In the genomic region with DNA sequence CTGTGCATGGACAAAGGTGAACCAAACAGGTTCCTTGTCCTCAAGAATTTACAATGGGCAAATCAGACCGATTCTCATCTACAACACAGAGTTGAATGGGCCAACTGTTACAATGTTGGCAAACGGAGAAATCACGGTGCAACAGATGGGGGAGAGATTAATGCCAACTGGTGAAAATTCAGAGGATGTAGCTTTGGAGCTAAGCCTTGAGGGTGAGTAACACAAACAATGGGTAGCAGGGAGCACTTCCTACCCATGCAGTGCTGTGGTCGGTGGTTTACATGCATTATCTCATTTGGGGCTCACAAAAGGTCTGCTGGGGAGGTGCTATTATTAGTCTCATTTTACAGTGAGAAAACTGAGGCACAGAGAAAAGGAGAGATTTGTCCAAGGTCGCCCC, we compare ENCODE assay signal across 9 cellular contexts. TPM values are rescaled to one million over a fixed set of nuclear protein-coding genes. Genes with fewer than 3 reads are reported as not detected.
A peak's percentile ranks its signal among the peaks of the same experiment; 100 is the strongest.
DNase-seq lines count a peak whose midpoint lies in the region; ATAC-seq and TF ChIP-seq lines count a peak whose summit lies in the region.
"Had no signal": no experiment of that assay in that cellular context is flagged by ENCODE, and none has a peak within 500 bp of the region (broad histone marks: within the 10 kb centered on the region; RNA-seq: fewer than 3 reads in every experiment).

No MANE protein-coding gene starts in this region.

- no peak overlapping the region for H3K27ac ChIP-seq in DND-41 (ENCODE audit: low read length)
- H3K27ac ChIP-seq in tibial artery = no peak overlapping the region

- no peak overlapping the region for H3K4me3 ChIP-seq in DND-41 (ENCODE audit: low read depth in 1 of 2, low read length in 2 of 2)
- no peak overlapping the region for H3K4me3 ChIP-seq in tibial artery

- peaks cover under 1% of the 10 kb centered on the region for H3K27me3 Mint-ChIP-seq in activated CD4-positive, alpha-beta memory T cell treated with anti-CD3 and anti-CD28 coated beads, Interleukin-2, amount 10 ng/mL, durations not matched to agents 7 days and 5 days
- peaks cover 0 to under 1% (median 0%) of the 10 kb centered on the region in 5 donors for H3K27me3 Mint-ChIP-seq in naive thymus-derived CD8-positive, alpha-beta T cell

- H3K36me3 ChIP-seq in DND-41 (ENCODE audit: insufficient read depth, low read length) = no peaks in the 10 kb centered on the region
- H3K36me3 ChIP-seq in tibial artery = no peaks in the 10 kb centered on the region

- H3K4me1 ChIP-seq in DND-41 (ENCODE audit: insufficient read depth, low read length) (peaks cover 9% of the 10 kb centered on the region), tibial artery (peaks cover 0 to 16% (median 10%) of the 10 kb centered on the region in 4 donors)

- TF ChIP-seq CTCF in DND-41 (IDR thresholded peaks at IDR 0.05; ENCODE audit: borderline replicate concordance, extremely low read depth, low read length, poor library complexity, severe bottlenecking) (no peak), tibial artery (IDR thresholded peaks at IDR 0.05) (no peak)

- ATAC-seq in DND-41 (ENCODE audit: insufficient read depth, low read depth) (peak; percentile 45; the same call in 1 of the 3 replicates), HG02885 (IDR thresholded peaks at IDR 0.05; ENCODE audit: poor library complexity, unreplicated experiment) (no peak)
- ATAC-seq in naive thymus-derived CD8-positive, alpha-beta T cell = no peak

- peak overlapping the region; percentile 89 for H3K4me3 Mint-ChIP-seq in activated CD4-positive, alpha-beta memory T cell treated with anti-CD3 and anti-CD28 coated beads, Interleukin-2, amount 10 ng/mL, durations not matched to agents 7 days and 5 days
- H3K4me3 Mint-ChIP-seq in naive thymus-derived CD8-positive, alpha-beta T cell = peak overlapping the region; percentile 73 to 94 (median 90)

- H4K20me1 ChIP-seq in DND-41 (ENCODE audit: insufficient read depth, low read length) = no peaks in the 10 kb centered on the region

- no peaks in the 10 kb centered on the region for H3K27me3 ChIP-seq in DND-41 (ENCODE audit: insufficient read depth, low read length, poor library complexity)
- H3K27me3 ChIP-seq in tibial artery = peaks cover 0 to 44% of the 10 kb centered on the region in 2 donors

- H3K4me2 ChIP-seq in DND-41 (ENCODE audit: insufficient read depth, low read length) = no peak overlapping the region

- POLR2A ChIA-PET in activated CD4-positive, alpha-beta memory T cell treated with anti-CD3 and anti-CD28 coated beads, Interleukin-2, amount 10 ng/mL, durations not matched to agents 7 days and 5 days (lab: Charles Lee) = interaction anchor here (0.8 to 14.1 kb wide), 11 partner anchors 16 to 211 kb away, joined by 3 to 406 read pairs (median 7); a partner anchor contains a TSS
- POLR2A ChIA-PET in naive thymus-derived CD8-positive, alpha-beta T cell (lab: Charles Lee) = interaction anchor here (0.9 to 4.4 kb wide), 9 partner anchors 26 to 59 kb away, joined by 3 to 77 read pairs (median 7); a partner anchor contains a TSS

- no peak overlapping the region for H3K9ac ChIP-seq in DND-41 (ENCODE audit: low read depth, low read length)

- H3K79me2 ChIP-seq in DND-41 (ENCODE audit: insufficient read depth, low read length) = no peaks in the 10 kb centered on the region

- H3K4me1 Mint-ChIP-seq in activated CD4-positive, alpha-beta memory T cell treated with anti-CD3 and anti-CD28 coated beads, Interleukin-2, amount 10 ng/mL, durations not matched to agents 7 days and 5 days = peaks cover 44% of the 10 kb centered on the region
- peaks cover 21 to 46% (median 39%) of the 10 kb centered on the region in 4 donors for H3K4me1 Mint-ChIP-seq in naive thymus-derived CD8-positive, alpha-beta T cell

- intact Hi-C loops in tibial artery (cut with DNase I; ENCODE audit: low total_unique reads) = no loop called here

- H2AFZ ChIP-seq in DND-41 (ENCODE audit: low read depth, low read length) = no peak overlapping the region

- H3K27ac Mint-ChIP-seq in activated CD4-positive, alpha-beta memory T cell treated with anti-CD3 and anti-CD28 coated beads, Interleukin-2, amount 10 ng/mL, durations not matched to agents 7 days and 5 days = peak overlapping the region; percentile 85
- H3K27ac Mint-ChIP-seq in naive thymus-derived CD8-positive, alpha-beta T cell = peak overlapping the region; percentile 28 to 92 (median 88)

- H3K9me3 Mint-ChIP-seq in activated CD4-positive, alpha-beta memory T cell treated with anti-CD3 and anti-CD28 coated beads, Interleukin-2, amount 10 ng/mL, durations not matched to agents 7 days and 5 days = no peaks in the 10 kb centered on the region
- no peaks in the 10 kb centered on the region for H3K9me3 Mint-ChIP-seq in naive thymus-derived CD8-positive, alpha-beta T cell

- no peaks in the 10 kb centered on the region for H3K9me3 ChIP-seq in DND-41 (ENCODE audit: insufficient read depth, low read length, severe bottlenecking)
- H3K9me3 ChIP-seq in tibial artery = no peaks in the 10 kb centered on the region

- peaks cover 15% of the 10 kb centered on the region for H3K36me3 Mint-ChIP-seq in activated CD4-positive, alpha-beta memory T cell treated with anti-CD3 and anti-CD28 coated beads, Interleukin-2, amount 10 ng/mL, durations not matched to agents 7 days and 5 days (ENCODE audit: low read depth)
- H3K36me3 Mint-ChIP-seq in naive thymus-derived CD8-positive, alpha-beta T cell = no peaks in the 10 kb centered on the region

- CTCF ChIA-PET in activated CD4-positive, alpha-beta memory T cell treated with anti-CD3 and anti-CD28 coated beads, Interleukin-2, amount 10 ng/mL, durations not matched to agents 7 days and 5 days (lab: Charles Lee) = interaction anchor here (1.0 to 2.0 kb wide), 9 partner anchors 10 to 257 kb away, joined by 3 to 11 read pairs (median 8); no protein-coding TSS in a partner anchor

- DNase-seq in DND-41 = no peak
- peak; percentile 26 for DNase-seq in LHCN-M2 (ENCODE audit: low read depth)
- peak; percentile 56 for DNase-seq in activated CD4-positive, alpha-beta memory T cell treated with anti-CD3 and anti-CD28 coated beads, Interleukin-2, amount 10 ng/mL, durations not matched to agents 7 days and 5 days
- DNase-seq in naive thymus-derived CD8-positive, alpha-beta T cell = no peak
- no peak for DNase-seq in tibial artery
- DNase-seq in NCI-H1417 (lab: John Stamatoyannopoulos, UW) = no peak
- DNase-seq in HK-2 (ENCODE audit: unreplicated experiment) = no peak
- DNase-seq: NCI-H2107 had no signal

RNA-seq across cellular contexts. Expression of a gene that starts 0.9 kb away (rescaled TPM):
- 1.6 and 2.6 TPM in 2 replicates for total RNA-seq in LHCN-M2 (2014; rRNA removed)
- 2.9 TPM for polyA plus RNA-seq in LHCN-M2 (2012)
- 10 to 100 TPM; 21.5 to 24.0 TPM for total RNA-seq in activated CD4-positive, alpha-beta memory T cell treated with anti-CD3 and anti-CD28 coated beads, Interleukin-2, amount 10 ng/mL, durations not matched to agents 7 days and 5 days
- total RNA-seq in naive thymus-derived CD8-positive, alpha-beta T cell = 1 to 10 TPM; 2.1 to 3.6 TPM
- 1 to 10 TPM; 1.4 to 4.3 (median 2.9) TPM for polyA plus RNA-seq in naive thymus-derived CD8-positive, alpha-beta T cell

RNA-seq across cellular contexts. Expression of a gene that starts 49.5 kb away (rescaled TPM):
- 226 and 347 TPM in 2 replicates for total RNA-seq in LHCN-M2 (2014; rRNA removed)
- 681 TPM for polyA plus RNA-seq in LHCN-M2 (2012)
- total RNA-seq in activated CD4-positive, alpha-beta memory T cell treated with anti-CD3 and anti-CD28 coated beads, Interleukin-2, amount 10 ng/mL, durations not matched to agents 7 days and 5 days = 100 to 1,000 TPM; 696 to 705 TPM
- total RNA-seq in naive thymus-derived CD8-positive, alpha-beta T cell = 100 to 1,000 TPM; 504 to 555 TPM
- 100 to 1,000 TPM; 506 to 789 (median 577) TPM for polyA plus RNA-seq in naive thymus-derived CD8-positive, alpha-beta T cell

RNA-seq across cellular contexts. Expression of a gene that starts 50.4 kb away (rescaled TPM):
- total RNA-seq in LHCN-M2 (2014; rRNA removed) = 259 and 289 TPM in 2 replicates
- 108 TPM for polyA plus RNA-seq in LHCN-M2 (2012)
- 100 to 1,000 TPM; 214 to 215 TPM for total RNA-seq in activated CD4-positive, alpha-beta memory T cell treated with anti-CD3 and anti-CD28 coated beads, Interleukin-2, amount 10 ng/mL, durations not matched to agents 7 days and 5 days
- total RNA-seq in naive thymus-derived CD8-positive, alpha-beta T cell = 100 to 1,000 TPM; 197 to 205 TPM
- 100 to 1,000 TPM; 105 to 114 (median 113) TPM for polyA plus RNA-seq in naive thymus-derived CD8-positive, alpha-beta T cell

Comparison
In these comparisons a context has a peak if more than half of its experiments do, and no peak if none do; other contexts are left out.
1. DNase-seq: peak in LHCN-M2 (single experiment) and activated CD4-positive, alpha-beta memory T cell treated with anti-CD3 and anti-CD28 coated beads, Interleukin-2, amount 10 ng/mL, durations not matched to agents 7 days and 5 days (single experiment); none in DND-41 (single experiment), naive thymus-derived CD8-positive, alpha-beta T cell (0 of 10), tibial artery (0 of 2), NCI-H1417 (0 of 3) and HK-2 (single experiment).